Comparison of ENCODE assay signal across 8 cellular contexts in genomic region chr4:123399638-123400358, GRCh38. TPM values are rescaled to one million over a fixed set of nuclear protein-coding genes. Genes with fewer than 3 reads are reported as not detected.
DNase-seq lines count a peak whose midpoint lies in the region; ATAC-seq and TF ChIP-seq lines count a peak whose summit lies in the region.

No MANE protein-coding gene starts in this region.

- peaks cover 14% of the 10 kb centered on the region for H3K36me3 ChIP-seq in H7 (replicated peaks; ENCODE audit: control insufficient read depth, insufficient read depth, low read length)

- TF ChIP-seq CTCF in foreskin keratinocyte (conservative IDR thresholded peaks at IDR 0.05): no peak

- peak overlapping the region; percentile 23 for H3K27ac ChIP-seq in foreskin keratinocyte

- H3K27me3 ChIP-seq in H7 (ENCODE audit: control insufficient read depth, insufficient read depth, low read length) (no peaks in the 10 kb centered on the region), foreskin keratinocyte (no peaks in the 10 kb centered on the region)

- H3K4me3 ChIP-seq in H7 (ENCODE audit: insufficient read depth, low read depth, low read length): peak overlapping the region; percentile 83

- H3K4me1 ChIP-seq in foreskin keratinocyte: no peaks in the 10 kb centered on the region

- ATAC-seq in foreskin keratinocyte: no peak
- no peak for ATAC-seq in HG02678 (IDR thresholded peaks at IDR 0.05; ENCODE audit: unreplicated experiment)
- ATAC-seq in HG02798 (IDR thresholded peaks at IDR 0.05; ENCODE audit: poor library complexity, unreplicated experiment): no peak

- DNase-seq in H7: no peak
- peak; percentile 26 for DNase-seq in SW480 (ENCODE audit: low spot score)
- peak; percentile 42 to 58 for DNase-seq in foreskin keratinocyte
- peak; percentile 46 for DNase-seq in renal cortical epithelial cell (ENCODE audit: low read depth)
- no peak for DNase-seq in SIG-M5 treated with dmso at 0.1 percent for 504 hours (lab: John Stamatoyannopoulos, UW; ENCODE audit: unreplicated experiment)
- DNase-seq in EL: no peak

RNA-seq across cellular contexts. Expression of gene SPRY1, which starts 3.2 kb away (rescaled TPM):
- total RNA-seq in H7 (2014; rRNA removed; shearing (Covaris generic)): 42.2 and 56.8 TPM in 2 replicates
- total RNA-seq in foreskin keratinocyte: 1.3 and 2.8 TPM in 2 replicates
- polyA plus RNA-seq in foreskin keratinocyte: 0.34 and 1.2 TPM in 2 replicates
- total RNA-seq in renal cortical epithelial cell: 7.9 and 8.0 TPM in 2 replicates

Comparison
In these comparisons a context has a peak if more than half of its experiments do, and no peak if none do; other contexts are left out.
1. DNase-seq: peak in SW480 (single experiment), foreskin keratinocyte (2 of 2) and renal cortical epithelial cell (single experiment); none in H7 (single experiment), SIG-M5 treated with dmso at 0.1 percent for 504 hours (single experiment) and EL (single experiment).